8 cellular contexts compared by ENCODE assay signal in the genomic region with DNA sequence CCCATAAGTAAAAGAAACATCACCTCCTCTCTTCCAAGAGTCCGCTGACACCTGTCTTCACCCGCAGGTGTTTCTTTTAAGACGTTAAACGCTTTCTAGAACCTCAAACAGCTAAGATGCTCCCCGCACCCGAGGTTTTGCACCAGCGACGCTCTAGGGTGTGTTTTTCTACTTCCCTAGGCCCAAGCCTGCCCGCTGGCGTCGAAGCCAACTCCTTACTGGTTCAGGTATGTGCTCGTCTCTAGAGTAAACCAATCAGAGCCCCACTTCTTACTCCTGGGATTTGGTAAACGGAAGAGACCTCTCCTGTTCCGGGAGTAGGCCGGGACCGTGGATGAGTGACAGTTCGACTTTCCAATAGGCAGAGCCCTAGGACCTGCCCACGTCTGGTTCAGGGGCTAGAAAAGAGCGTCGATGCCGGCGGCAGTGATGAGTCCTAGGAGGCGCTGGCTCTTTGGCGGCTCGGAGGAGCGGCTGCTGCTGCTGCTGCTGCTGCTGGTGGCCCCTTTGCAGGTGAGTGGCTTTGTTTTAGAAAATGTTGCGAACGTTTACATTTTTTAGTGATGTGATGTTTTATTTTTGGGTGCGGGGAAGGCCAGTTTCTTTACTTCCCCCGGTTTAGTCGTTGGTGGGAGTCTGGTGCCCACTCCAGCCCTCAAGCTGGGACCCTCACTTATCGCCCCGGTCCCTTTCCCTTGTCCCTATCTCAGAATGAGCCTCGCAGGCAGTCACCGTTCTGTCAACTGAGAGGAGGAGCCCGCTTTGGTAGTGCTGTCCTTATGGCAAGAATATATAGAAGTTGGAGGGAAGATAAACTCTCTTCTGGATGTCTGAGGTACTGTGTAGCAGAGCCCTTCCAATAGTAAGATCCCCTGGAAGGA. TPM values are rescaled to one million over a fixed set of nuclear protein-coding genes. Genes with fewer than 3 reads are reported as not detected.
DNase-seq lines count a peak whose midpoint lies in the region; ATAC-seq and TF ChIP-seq lines count a peak whose summit lies in the region.

A gene (plus strand): TSS at position 429 of the 881 bp plus-strand sequence. CDS start 14,655 bp downstream, outside the sequence.

- H3K27ac Mint-ChIP-seq in Calu3 (ENCODE audit: unreplicated experiment): no peak within 1 kb of the TSS
- H3K27ac Mint-ChIP-seq in activated CD8-positive, alpha-beta memory T cell treated with anti-CD3 and anti-CD28 coated beads, Interleukin-2, amount 10 ng/mL, durations not matched to agents 7 days and 5 days: no peak within 1 kb of the TSS

- BruUV-seq in Calu3 (replicated peaks; lab: Mats Ljungman, UMichigan): TSS peak; percentile 72

- peaks cover 6% of the 10 kb centered on the region for H3K36me3 Mint-ChIP-seq in Calu3 (ENCODE audit: insufficient read depth, unreplicated experiment)
- peaks cover 13% of the 10 kb centered on the region for H3K36me3 Mint-ChIP-seq in activated CD8-positive, alpha-beta memory T cell treated with anti-CD3 and anti-CD28 coated beads, Interleukin-2, amount 10 ng/mL, durations not matched to agents 7 days and 5 days

- in situ Hi-C loops in endometrial microvascular endothelial cells (cut with HindIII; ENCODE audit: inconsistent ontology term, low pct_unique_long_range_greater_than_20kb, low sequenced_read_pairs): no loop called here

- no peaks in the 10 kb centered on the region for H3K27me3 Mint-ChIP-seq in Calu3 (ENCODE audit: unreplicated experiment)
- H3K27me3 Mint-ChIP-seq in activated CD8-positive, alpha-beta memory T cell treated with anti-CD3 and anti-CD28 coated beads, Interleukin-2, amount 10 ng/mL, durations not matched to agents 7 days and 5 days: no peaks in the 10 kb centered on the region

- CTCF ChIA-PET in Calu3 (lab: Charles Lee): interaction anchor here (0.6 to 1.9 kb wide), 8 partner anchors 9 to 198 kb away, joined by 3 to 9 read pairs (median 4); a partner anchor contains a TSS
- CTCF ChIA-PET in activated CD8-positive, alpha-beta memory T cell treated with anti-CD3 and anti-CD28 coated beads, Interleukin-2, amount 10 ng/mL, durations not matched to agents 7 days and 5 days (lab: Charles Lee): interaction anchor here (0.9 to 4.6 kb wide), 7 partner anchors 11 to 214 kb away, joined by 3 to 41 read pairs (median 6); no protein-coding TSS in a partner anchor

- intact Hi-C loops in Calu3 (cut with micrococcal nuclease; ENCODE audit: unreplicated experiment): loop anchor here (10.0 kb wide), 1 partner anchor 528 kb away; a partner anchor contains a TSS

- peaks cover 37% of the 10 kb centered on the region for H3K4me1 Mint-ChIP-seq in Calu3 (ENCODE audit: low read depth, unreplicated experiment)
- H3K4me1 Mint-ChIP-seq in activated CD8-positive, alpha-beta memory T cell treated with anti-CD3 and anti-CD28 coated beads, Interleukin-2, amount 10 ng/mL, durations not matched to agents 7 days and 5 days: peaks cover 35% of the 10 kb centered on the region

- ATAC-seq in GM21381 (IDR thresholded peaks at IDR 0.05; ENCODE audit: unreplicated experiment): peak; percentile 97
- ATAC-seq in activated CD8-positive, alpha-beta memory T cell treated with anti-CD3 and anti-CD28 coated beads, Interleukin-2, amount 10 ng/mL, durations not matched to agents 7 days and 5 days: peak; percentile 99

- H3K4me3 Mint-ChIP-seq in Calu3 (ENCODE audit: low read depth, unreplicated experiment): no peak within 1 kb of the TSS
- no peak within 1 kb of the TSS for H3K4me3 Mint-ChIP-seq in activated CD8-positive, alpha-beta memory T cell treated with anti-CD3 and anti-CD28 coated beads, Interleukin-2, amount 10 ng/mL, durations not matched to agents 7 days and 5 days

- H3K9me3 Mint-ChIP-seq in Calu3 (ENCODE audit: low read depth, unreplicated experiment): peaks cover 2% of the 10 kb centered on the region
- H3K9me3 Mint-ChIP-seq in activated CD8-positive, alpha-beta memory T cell treated with anti-CD3 and anti-CD28 coated beads, Interleukin-2, amount 10 ng/mL, durations not matched to agents 7 days and 5 days (ENCODE audit: low read depth): peaks cover 2% of the 10 kb centered on the region

- TF ChIP-seq CTCF in Calu3 (IDR thresholded peaks at IDR 0.05; ENCODE audit: unreplicated experiment): no peak

- DNase-seq in Calu3: peak; percentile 98
- peak in 75 of 76 experiments; percentile 39 to 100 (median 97) for DNase-seq in HUDEP-2 (lab: John Stamatoyannopoulos, UW; ENCODE audit: unreplicated experiment in 76 of 76)
- peak; percentile 89 for DNase-seq in NOMO-1 treated with dmso at 0.1 percent for 144 hours (lab: John Stamatoyannopoulos, UW; ENCODE audit: unreplicated experiment)
- DNase-seq in activated CD8-positive, alpha-beta memory T cell treated with anti-CD3 and anti-CD28 coated beads, Interleukin-2, amount 10 ng/mL, durations not matched to agents 7 days and 5 days: peak; percentile 98
- DNase-seq in mesenteric fat pad (ENCODE audit: low spot score): peak; percentile 96
- DNase-seq in stimulated activated CD8-positive, alpha-beta memory T cell treated with anti-CD3 and anti-CD28 coated beads, Interleukin-15, amount 100 ng/mL, for 24 hours (ENCODE audit: low read depth): peak; percentile 70

RNA-seq across cellular contexts. Expression of the gene that starts here (rescaled TPM):
- 23.3 and 32.5 TPM in 2 replicates for total RNA-seq in Calu3 (2022)
- 10 to 100 TPM; 18.6 to 19.7 TPM for total RNA-seq in activated CD8-positive, alpha-beta memory T cell treated with anti-CD3 and anti-CD28 coated beads, Interleukin-2, amount 10 ng/mL, durations not matched to agents 7 days and 5 days
- total RNA-seq in endometrial microvascular endothelial cells (ENCODE audit: inconsistent ontology term): 22.6 TPM
- 12.4 TPM for total RNA-seq in mesenteric fat pad

Comparison
In these comparisons a context has a peak if more than half of its experiments do, and no peak if none do; other contexts are left out.
1. Peak in every context shown above with its lines: DNase-seq and ATAC-seq.